Comparison of ENCODE assay signal across 7 cellular contexts in the genomic region with DNA sequence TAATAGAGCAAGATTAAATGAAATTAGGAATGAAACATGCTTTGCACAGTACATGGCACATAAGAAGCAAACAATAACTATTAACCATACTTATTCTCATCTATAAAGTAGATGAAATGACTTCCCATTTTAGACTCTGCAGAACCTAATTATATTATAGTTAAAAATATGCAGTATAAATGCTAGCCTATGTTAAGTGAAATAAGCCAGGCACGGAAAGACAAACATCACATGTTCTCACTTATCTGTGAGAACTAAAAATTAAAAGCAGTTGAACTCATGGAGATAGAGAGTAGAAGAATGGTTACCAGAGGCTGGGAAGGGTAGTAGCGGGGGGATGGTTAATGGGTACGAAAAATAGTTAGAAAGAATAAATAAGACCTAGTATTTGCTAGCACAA.
"Had no signal": no experiment of that assay in that cellular context is flagged by ENCODE, and none has a peak within 500 bp of the region (broad histone marks: within the 10 kb centered on the region; RNA-seq: fewer than 3 reads in every experiment).

No MANE protein-coding gene starts in this region.

- H3K27ac Mint-ChIP-seq: HFFc6 had no signal

- DNase-seq: GOT3, H7, HFFc6 had no signal

- H3K4me1 ChIP-seq: HAP-1 had no signal

- H3K9me3 Mint-ChIP-seq: HFFc6 had no signal

- H3K4me3 ChIP-seq: GM23248, HAP-1, K562 had no signal

- H3K9me3 ChIP-seq: HAP-1 had no signal

- ATAC-seq: HCT116, K562 had no signal

- H3K36me3 ChIP-seq: HAP-1 had no signal

- H3K4me3 Mint-ChIP-seq: HFFc6 had no signal
